In genomic region chr1:18711003-18711402, GRCh38 we compare ENCODE assay signal across 9 cellular contexts.
"Had no signal": no experiment of that assay in that cellular context is flagged by ENCODE, and none has a peak within 500 bp of the region (broad histone marks: within the 10 kb centered on the region; RNA-seq: fewer than 3 reads in every experiment).

No MANE protein-coding gene starts in this region.

- H3K27ac Mint-ChIP-seq: GM23338, H9, HFFc6 had no signal

- H2AFZ ChIP-seq: GM23338 had no signal

- H3K4me3 ChIP-seq: GM23338 had no signal

- FAIRE-seq: H1, H54 had no signal

- ATAC-seq: GM23338 had no signal

- H3K9me3 Mint-ChIP-seq: GM23338, H9, HFFc6 had no signal

- H3K4me3 Mint-ChIP-seq: GM23338, H9, HFFc6 had no signal

- DNase-seq: H9, HCEC 1CT, HFFc6, IMR-90, KBM-7 had no signal

- H3K27ac ChIP-seq: HL-60 had no signal

- H3K4me2 ChIP-seq: GM23338 had no signal
